In the genomic region with DNA sequence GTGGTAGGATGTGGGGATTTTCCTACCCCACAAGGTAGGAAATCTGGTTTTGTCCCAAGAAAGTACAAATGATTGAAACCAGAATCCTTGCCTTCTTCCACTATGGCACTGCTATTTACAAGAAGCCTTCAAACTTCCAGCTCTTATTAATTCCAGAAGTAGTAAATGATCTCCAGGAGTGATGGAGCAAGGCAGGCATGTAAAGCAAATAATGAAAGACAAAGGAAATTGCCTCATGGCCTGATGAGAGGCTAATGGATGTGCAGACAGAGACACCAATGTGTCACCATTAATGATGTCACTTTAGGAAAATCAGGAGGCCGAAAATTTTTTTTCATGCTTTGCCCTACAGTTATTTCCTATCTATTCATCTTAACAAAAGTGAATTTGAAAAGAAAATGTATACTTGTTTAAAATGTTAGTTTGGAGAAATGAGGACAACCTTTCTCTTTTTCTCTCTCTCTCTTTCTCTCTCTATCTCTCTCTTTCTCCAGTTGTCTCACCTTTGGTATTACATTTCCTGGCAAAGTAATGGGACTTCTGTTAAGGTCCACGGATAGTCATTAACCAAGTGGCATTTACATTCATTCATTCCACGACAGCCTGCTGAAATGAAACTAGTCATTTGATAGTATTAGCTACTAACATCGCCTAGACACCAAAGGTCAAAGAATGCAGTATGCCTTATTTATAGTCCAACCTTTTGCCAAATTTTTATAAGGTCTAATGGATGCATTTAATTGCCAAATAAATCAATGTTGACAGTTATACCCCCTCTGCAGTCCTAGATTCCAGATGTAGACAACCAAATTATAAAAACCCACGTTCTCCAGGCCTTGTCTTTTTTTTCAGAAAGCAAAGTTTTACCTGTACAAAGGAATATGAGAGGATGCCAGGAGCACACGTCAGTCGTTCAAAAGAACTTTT, we compare ENCODE assay signal across 2 cellular contexts.
TF ChIP-seq lines count a peak whose summit lies in the region.

No MANE protein-coding gene starts in this region.

TF ChIP-seq in HEK293T, 16 proteins besides CTCF, POLR2A, EP300 and RAD21:
- TF ChIP-seq, protein P1, sequence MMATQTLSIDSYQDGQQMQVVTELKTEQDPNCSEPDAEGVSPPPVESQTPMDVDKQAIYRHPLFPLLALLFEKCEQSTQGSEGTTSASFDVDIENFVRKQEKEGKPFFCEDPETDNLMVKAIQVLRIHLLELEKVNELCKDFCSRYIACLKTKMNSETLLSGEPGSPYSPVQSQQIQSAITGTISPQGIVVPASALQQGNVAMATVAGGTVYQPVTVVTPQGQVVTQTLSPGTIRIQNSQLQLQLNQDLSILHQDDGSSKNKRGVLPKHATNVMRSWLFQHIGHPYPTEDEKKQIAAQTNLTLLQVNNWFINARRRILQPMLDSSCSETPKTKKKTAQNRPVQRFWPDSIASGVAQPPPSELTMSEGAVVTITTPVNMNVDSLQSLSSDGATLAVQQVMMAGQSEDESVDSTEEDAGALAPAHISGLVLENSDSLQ (IDR thresholded peaks at IDR 0.05) = peak; percentile 54
- TF ChIP-seq FOXK2 (IDR thresholded peaks at IDR 0.05) = no peak

TF ChIP-seq in HepG2, 621 proteins besides CTCF, POLR2A, EP300 and RAD21:
- TF ChIP-seq SMC3 (IDR thresholded peaks at IDR 0.05; ENCODE audit: low read length) (0 out of 2 replicates have a peak, but pooled peaks have one; percentile 9), JUN (CRISPR knock-in tag; IDR thresholded peaks at IDR 0.05) (no peak), KLF9 (CRISPR knock-in tag; IDR thresholded peaks at IDR 0.05; ENCODE audit: low read depth) (no peak), ZNF337 (CRISPR knock-in tag; IDR thresholded peaks at IDR 0.05; ENCODE audit: borderline replicate concordance, low read depth) (no peak), SOX6 (IDR thresholded peaks at IDR 0.05) (no peak), SOX6 (CRISPR knock-in tag; IDR thresholded peaks at IDR 0.05) (peak; percentile 65), SOX13 (IDR thresholded peaks at IDR 0.05) (no peak), SOX13 (CRISPR knock-in tag; conservative IDR thresholded peaks at IDR 0.05 in 1 of 2, IDR thresholded peaks at IDR 0.05 in 1 of 2) (peak in 1 of 2 experiments; percentile 78; a peak in 2 of 4 replicates), FOSL2 (CRISPR knock-in tag; IDR thresholded peaks at IDR 0.05) (0 out of 2 replicates have a peak, but pooled peaks have one; percentile 21), SOX5 (CRISPR knock-in tag; IDR thresholded peaks at IDR 0.05; ENCODE audit: borderline replicate concordance) (peak; percentile 46; the same call in 1 of the 2 replicates), NFYC (CRISPR knock-in tag; IDR thresholded peaks at IDR 0.05) (no peak), GATAD2A (CRISPR knock-in tag; IDR thresholded peaks at IDR 0.05) (no peak), CEBPG (CRISPR knock-in tag; IDR thresholded peaks at IDR 0.05) (peak; percentile 48; the same call in 1 of the 2 replicates), MEIS1 (CRISPR knock-in tag; IDR thresholded peaks at IDR 0.05; ENCODE audit: borderline replicate concordance) (no peak), ATF7 (IDR thresholded peaks at IDR 0.05) (peak; percentile 72), ATF7 (CRISPR knock-in tag; IDR thresholded peaks at IDR 0.05) (no peak), PAWR (CRISPR knock-in tag; IDR thresholded peaks at IDR 0.05; ENCODE audit: borderline replicate concordance) (no peak), CHD4 (IDR thresholded peaks at IDR 0.05; ENCODE audit: borderline replicate concordance, low read length) (peak; percentile 60; the same call in 1 of the 2 replicates), ZNF317 (CRISPR knock-in tag; IDR thresholded peaks at IDR 0.05) (no peak), BORCS8-MEF2B (CRISPR knock-in tag; IDR thresholded peaks at IDR 0.05) (no peak), BCL6 (CRISPR knock-in tag; IDR thresholded peaks at IDR 0.05) (0 out of 2 replicates have a peak, but pooled peaks have one; percentile 3), CEBPB (IDR thresholded peaks at IDR 0.05; ENCODE audit: borderline replicate concordance, low read depth, low read length) (peak; percentile 71), FOXA1 (IDR thresholded peaks at IDR 0.05) (no peak), FOXA1 (CRISPR knock-in tag; IDR thresholded peaks at IDR 0.05) (peak; percentile 35; the same call in 1 of the 2 replicates), CREB1 (IDR thresholded peaks at IDR 0.05) (peak; percentile 58; the same call in 1 of the 2 replicates), CREB1 (CRISPR knock-in tag; IDR thresholded peaks at IDR 0.05) (no peak), ZFP37 (CRISPR knock-in tag; IDR thresholded peaks at IDR 0.05; ENCODE audit: borderline replicate concordance) (no peak)
- TF ChIP-seq, protein P2, sequence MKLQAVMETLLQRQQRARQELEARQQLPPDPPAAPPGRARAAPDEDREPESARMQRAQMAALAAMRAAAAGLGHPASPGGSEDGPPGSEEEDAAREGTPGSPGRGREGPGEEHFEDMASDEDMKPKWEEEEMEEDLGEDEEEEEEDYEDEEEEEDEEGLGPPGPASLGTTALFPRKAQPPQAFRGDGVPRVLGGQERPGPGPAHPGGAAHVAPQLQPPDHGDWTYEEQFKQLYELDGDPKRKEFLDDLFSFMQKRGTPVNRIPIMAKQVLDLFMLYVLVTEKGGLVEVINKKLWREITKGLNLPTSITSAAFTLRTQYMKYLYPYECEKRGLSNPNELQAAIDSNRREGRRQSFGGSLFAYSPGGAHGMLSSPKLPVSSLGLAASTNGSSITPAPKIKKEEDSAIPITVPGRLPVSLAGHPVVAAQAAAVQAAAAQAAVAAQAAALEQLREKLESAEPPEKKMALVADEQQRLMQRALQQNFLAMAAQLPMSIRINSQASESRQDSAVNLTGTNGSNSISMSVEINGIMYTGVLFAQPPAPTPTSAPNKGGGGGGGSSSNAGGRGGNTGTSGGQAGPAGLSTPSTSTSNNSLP (IDR thresholded peaks at IDR 0.05; ENCODE audit: low read depth, low read length) = peak; percentile 34
- TF ChIP-seq, protein P3, sequence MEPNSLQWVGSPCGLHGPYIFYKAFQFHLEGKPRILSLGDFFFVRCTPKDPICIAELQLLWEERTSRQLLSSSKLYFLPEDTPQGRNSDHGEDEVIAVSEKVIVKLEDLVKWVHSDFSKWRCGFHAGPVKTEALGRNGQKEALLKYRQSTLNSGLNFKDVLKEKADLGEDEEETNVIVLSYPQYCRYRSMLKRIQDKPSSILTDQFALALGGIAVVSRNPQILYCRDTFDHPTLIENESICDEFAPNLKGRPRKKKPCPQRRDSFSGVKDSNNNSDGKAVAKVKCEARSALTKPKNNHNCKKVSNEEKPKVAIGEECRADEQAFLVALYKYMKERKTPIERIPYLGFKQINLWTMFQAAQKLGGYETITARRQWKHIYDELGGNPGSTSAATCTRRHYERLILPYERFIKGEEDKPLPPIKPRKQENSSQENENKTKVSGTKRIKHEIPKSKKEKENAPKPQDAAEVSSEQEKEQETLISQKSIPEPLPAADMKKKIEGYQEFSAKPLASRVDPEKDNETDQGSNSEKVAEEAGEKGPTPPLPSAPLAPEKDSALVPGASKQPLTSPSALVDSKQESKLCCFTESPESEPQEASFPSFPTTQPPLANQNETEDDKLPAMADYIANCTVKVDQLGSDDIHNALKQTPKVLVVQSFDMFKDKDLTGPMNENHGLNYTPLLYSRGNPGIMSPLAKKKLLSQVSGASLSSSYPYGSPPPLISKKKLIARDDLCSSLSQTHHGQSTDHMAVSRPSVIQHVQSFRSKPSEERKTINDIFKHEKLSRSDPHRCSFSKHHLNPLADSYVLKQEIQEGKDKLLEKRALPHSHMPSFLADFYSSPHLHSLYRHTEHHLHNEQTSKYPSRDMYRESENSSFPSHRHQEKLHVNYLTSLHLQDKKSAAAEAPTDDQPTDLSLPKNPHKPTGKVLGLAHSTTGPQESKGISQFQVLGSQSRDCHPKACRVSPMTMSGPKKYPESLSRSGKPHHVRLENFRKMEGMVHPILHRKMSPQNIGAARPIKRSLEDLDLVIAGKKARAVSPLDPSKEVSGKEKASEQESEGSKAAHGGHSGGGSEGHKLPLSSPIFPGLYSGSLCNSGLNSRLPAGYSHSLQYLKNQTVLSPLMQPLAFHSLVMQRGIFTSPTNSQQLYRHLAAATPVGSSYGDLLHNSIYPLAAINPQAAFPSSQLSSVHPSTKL (CRISPR knock-in tag; IDR thresholded peaks at IDR 0.05) = peak; percentile 36; the same call in 1 of the 2 replicates
- TF ChIP-seq, protein P4, sequence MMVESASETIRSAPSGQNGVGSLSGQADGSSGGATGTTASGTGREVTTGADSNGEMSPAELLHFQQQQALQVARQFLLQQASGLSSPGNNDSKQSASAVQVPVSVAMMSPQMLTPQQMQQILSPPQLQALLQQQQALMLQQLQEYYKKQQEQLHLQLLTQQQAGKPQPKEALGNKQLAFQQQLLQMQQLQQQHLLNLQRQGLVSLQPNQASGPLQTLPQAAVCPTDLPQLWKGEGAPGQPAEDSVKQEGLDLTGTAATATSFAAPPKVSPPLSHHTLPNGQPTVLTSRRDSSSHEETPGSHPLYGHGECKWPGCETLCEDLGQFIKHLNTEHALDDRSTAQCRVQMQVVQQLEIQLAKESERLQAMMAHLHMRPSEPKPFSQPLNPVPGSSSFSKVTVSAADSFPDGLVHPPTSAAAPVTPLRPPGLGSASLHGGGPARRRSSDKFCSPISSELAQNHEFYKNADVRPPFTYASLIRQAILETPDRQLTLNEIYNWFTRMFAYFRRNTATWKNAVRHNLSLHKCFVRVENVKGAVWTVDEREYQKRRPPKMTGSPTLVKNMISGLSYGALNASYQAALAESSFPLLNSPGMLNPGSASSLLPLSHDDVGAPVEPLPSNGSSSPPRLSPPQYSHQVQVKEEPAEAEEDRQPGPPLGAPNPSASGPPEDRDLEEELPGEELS (CRISPR knock-in tag; IDR thresholded peaks at IDR 0.05) = peak; percentile 18; the same call in 1 of the 2 replicates
- TF ChIP-seq, protein P5, sequence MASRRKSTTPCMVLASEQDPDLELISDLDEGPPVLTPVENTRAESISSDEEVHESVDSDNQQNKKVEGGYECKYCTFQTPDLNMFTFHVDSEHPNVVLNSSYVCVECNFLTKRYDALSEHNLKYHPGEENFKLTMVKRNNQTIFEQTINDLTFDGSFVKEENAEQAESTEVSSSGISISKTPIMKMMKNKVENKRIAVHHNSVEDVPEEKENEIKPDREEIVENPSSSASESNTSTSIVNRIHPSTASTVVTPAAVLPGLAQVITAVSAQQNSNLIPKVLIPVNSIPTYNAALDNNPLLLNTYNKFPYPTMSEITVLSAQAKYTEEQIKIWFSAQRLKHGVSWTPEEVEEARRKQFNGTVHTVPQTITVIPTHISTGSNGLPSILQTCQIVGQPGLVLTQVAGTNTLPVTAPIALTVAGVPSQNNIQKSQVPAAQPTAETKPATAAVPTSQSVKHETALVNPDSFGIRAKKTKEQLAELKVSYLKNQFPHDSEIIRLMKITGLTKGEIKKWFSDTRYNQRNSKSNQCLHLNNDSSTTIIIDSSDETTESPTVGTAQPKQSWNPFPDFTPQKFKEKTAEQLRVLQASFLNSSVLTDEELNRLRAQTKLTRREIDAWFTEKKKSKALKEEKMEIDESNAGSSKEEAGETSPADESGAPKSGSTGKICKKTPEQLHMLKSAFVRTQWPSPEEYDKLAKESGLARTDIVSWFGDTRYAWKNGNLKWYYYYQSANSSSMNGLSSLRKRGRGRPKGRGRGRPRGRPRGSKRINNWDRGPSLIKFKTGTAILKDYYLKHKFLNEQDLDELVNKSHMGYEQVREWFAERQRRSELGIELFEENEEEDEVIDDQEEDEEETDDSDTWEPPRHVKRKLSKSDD (CRISPR knock-in tag; IDR thresholded peaks at IDR 0.05; ENCODE audit: low read depth) = 0 out of 2 replicates have a peak, but pooled peaks have one; percentile 56
- TF ChIP-seq, protein P6, sequence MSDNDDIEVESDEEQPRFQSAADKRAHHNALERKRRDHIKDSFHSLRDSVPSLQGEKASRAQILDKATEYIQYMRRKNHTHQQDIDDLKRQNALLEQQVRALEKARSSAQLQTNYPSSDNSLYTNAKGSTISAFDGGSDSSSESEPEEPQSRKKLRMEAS (IDR thresholded peaks at IDR 0.05) = peak; percentile 16; the same call in 1 of the 2 replicates
- TF ChIP-seq, protein P7, sequence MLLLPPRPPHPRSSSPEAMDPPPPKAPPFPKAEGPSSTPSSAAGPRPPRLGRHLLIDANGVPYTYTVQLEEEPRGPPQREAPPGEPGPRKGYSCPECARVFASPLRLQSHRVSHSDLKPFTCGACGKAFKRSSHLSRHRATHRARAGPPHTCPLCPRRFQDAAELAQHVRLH (CRISPR knock-in tag; IDR thresholded peaks at IDR 0.05; ENCODE audit: borderline replicate concordance, low read depth) = no peak
- TF ChIP-seq, protein P8, sequence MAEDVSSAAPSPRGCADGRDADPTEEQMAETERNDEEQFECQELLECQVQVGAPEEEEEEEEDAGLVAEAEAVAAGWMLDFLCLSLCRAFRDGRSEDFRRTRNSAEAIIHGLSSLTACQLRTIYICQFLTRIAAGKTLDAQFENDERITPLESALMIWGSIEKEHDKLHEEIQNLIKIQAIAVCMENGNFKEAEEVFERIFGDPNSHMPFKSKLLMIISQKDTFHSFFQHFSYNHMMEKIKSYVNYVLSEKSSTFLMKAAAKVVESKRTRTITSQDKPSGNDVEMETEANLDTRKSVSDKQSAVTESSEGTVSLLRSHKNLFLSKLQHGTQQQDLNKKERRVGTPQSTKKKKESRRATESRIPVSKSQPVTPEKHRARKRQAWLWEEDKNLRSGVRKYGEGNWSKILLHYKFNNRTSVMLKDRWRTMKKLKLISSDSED (CRISPR knock-in tag; IDR thresholded peaks at IDR 0.05) = no peak
TF ChIP-seq in HepG2: peak in this region for 17.
